In the genomic region with DNA sequence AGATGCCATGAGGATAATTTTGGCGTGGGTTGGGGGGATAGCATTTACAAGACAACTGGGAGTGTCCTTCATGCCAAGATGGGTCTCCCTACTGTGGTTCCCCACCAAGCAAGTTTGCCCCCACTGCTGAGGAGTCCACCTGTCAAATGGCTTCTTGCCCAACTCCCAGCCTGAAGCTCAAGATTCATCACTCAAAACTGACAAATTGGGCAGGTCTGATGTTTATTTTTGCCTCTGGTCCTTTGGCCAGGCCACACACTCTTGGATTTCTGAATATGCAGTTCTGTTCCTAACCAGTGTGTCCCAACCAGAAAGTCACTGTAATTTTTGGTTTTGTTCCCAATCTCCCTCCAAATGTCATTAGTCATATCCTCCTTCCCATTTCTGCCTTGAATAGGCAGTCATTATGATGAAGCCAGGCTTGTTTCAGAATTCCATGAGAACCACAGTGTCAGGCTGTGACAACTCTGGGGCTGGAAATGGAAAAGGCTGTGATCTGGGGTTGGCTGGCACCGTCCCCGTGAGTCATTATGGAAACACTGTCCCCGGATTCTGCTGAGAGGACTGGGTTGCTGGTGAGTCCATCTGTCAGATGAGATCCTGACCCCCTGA, we compare ENCODE assay signal across 1 cellular context.
TF ChIP-seq lines count a peak whose summit lies in the region.

No MANE protein-coding gene starts in this region.

TF ChIP-seq in SK-N-SH, 30 proteins besides CTCF, POLR2A, EP300 and RAD21 (continued from another document):
- TF ChIP-seq, protein P1, sequence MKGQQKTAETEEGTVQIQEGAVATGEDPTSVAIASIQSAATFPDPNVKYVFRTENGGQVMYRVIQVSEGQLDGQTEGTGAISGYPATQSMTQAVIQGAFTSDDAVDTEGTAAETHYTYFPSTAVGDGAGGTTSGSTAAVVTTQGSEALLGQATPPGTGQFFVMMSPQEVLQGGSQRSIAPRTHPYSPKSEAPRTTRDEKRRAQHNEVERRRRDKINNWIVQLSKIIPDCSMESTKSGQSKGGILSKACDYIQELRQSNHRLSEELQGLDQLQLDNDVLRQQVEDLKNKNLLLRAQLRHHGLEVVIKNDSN (IDR thresholded peaks at IDR 0.05; ENCODE audit: borderline replicate concordance, low read depth), result no peak
- TF ChIP-seq GATA2 (CRISPR knock-in tag; IDR thresholded peaks at IDR 0.05), result no peak
- TF ChIP-seq FOXM1 (IDR thresholded peaks at IDR 0.05; ENCODE audit: low read depth), result no peak
- TF ChIP-seq SIN3A (IDR thresholded peaks at IDR 0.05; ENCODE audit: borderline replicate concordance, low read depth, low read length), result no peak
- TF ChIP-seq NFIC (IDR thresholded peaks at IDR 0.05; ENCODE audit: borderline replicate concordance), result peak; percentile 72
- TF ChIP-seq RCOR1 (IDR thresholded peaks at IDR 0.05; ENCODE audit: low read length), result no peak
- peak; percentile 36; the same call in 1 of the 2 replicates for TF ChIP-seq RXRA (IDR thresholded peaks at IDR 0.05; ENCODE audit: borderline replicate concordance, low read depth)
- no peak for TF ChIP-seq TAF1 (IDR thresholded peaks at IDR 0.05; ENCODE audit: borderline replicate concordance, low read depth, low read length)
- TF ChIP-seq TEAD4 (IDR thresholded peaks at IDR 0.05; ENCODE audit: borderline replicate concordance, insufficient read depth), result peak; percentile 36; the same call in 1 of the 2 replicates
- no peak for TF ChIP-seq YY1 (IDR thresholded peaks at IDR 0.05; ENCODE audit: low read depth)
- no peak for TF ChIP-seq GABPA (IDR thresholded peaks at IDR 0.05; ENCODE audit: low read depth)
- TF ChIP-seq FOXJ3 (CRISPR knock-in tag; IDR thresholded peaks at IDR 0.05), result no peak
- no peak for TF ChIP-seq SMC3 (IDR thresholded peaks at IDR 0.05; ENCODE audit: low read depth, low read length)
TF ChIP-seq in SK-N-SH: peak in this region for 8.
